Comparison of ENCODE assay signal across 17 cellular contexts in the genomic region with DNA sequence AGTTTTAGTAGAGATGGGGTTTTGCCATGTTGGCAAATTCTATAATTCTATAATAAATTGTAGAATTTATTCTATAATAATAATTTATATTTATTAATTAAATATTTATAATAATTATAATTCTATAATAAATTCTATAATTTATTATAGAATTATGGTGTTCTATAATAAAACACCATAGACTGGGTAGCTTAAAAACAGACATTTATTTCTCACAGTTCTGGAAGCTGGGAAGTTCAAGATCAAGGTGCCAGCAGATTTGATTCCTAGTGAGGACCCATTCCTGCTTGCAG.
DNase-seq lines count a peak whose midpoint lies in the region; ATAC-seq, FAIRE-seq and TF ChIP-seq lines count a peak whose summit lies in the region.
"Had no signal": no experiment of that assay in that cellular context is flagged by ENCODE, and none has a peak within 500 bp of the region (broad histone marks: within the 10 kb centered on the region; RNA-seq: fewer than 3 reads in every experiment).

No MANE protein-coding gene starts in this region.

- H3K9me3 ChIP-seq in trophoblast cell (ENCODE audit: insufficient read depth, low read depth, low read length), result no peaks in the 10 kb centered on the region

- H3K27me3 ChIP-seq in dorsolateral prefrontal cortex (no peaks in the 10 kb centered on the region), trophoblast cell (ENCODE audit: insufficient read depth, low read length) (no peaks in the 10 kb centered on the region)

- H3K4me1 Mint-ChIP-seq in CD14-positive monocyte, result peaks cover 72% of the 10 kb centered on the region

- no peak overlapping the region for H3K4me2 ChIP-seq in trophoblast cell (ENCODE audit: low read length)

- H2BK5ac ChIP-seq in trophoblast cell (ENCODE audit: low read depth, low read length, poor library complexity), result peak overlapping the region; percentile 64

- H2AFZ ChIP-seq in trophoblast cell (ENCODE audit: insufficient read depth, low read length, poor library complexity), result no peak overlapping the region

- FAIRE-seq in RCC 7860 (lab: Jason Lieb, UNC), result peak; percentile 55
- FAIRE-seq: A204.1, K562 had no signal

- ATAC-seq in GM19463 (IDR thresholded peaks at IDR 0.05; ENCODE audit: unreplicated experiment), result no peak
- ATAC-seq in HG03159 (IDR thresholded peaks at IDR 0.05; ENCODE audit: unreplicated experiment), result no peak

- H3K9ac ChIP-seq in trophoblast cell (ENCODE audit: low read length), result no peak overlapping the region

- peak overlapping the region; percentile 30 for H2AK5ac ChIP-seq in trophoblast cell (ENCODE audit: low read length)

- H3K4ac ChIP-seq in trophoblast cell (ENCODE audit: low read depth, low read length), result peak overlapping the region; percentile 4

- peak overlapping the region; percentile 65 for H4K91ac ChIP-seq in trophoblast cell (ENCODE audit: low read depth, low read length)

- peak overlapping the region; percentile 70 for H2BK120ac ChIP-seq in trophoblast cell (ENCODE audit: insufficient read depth, low read length, poor library complexity)

- H3K27ac Mint-ChIP-seq in CD14-positive monocyte, result peak overlapping the region in 5 of 7 donors; percentile 76 to 99 (median 96)

- peaks cover 4 to 12% (median 7%) of the 10 kb centered on the region in 7 donors for H3K9me3 Mint-ChIP-seq in CD14-positive monocyte

- peaks cover 16 to 21% of the 10 kb centered on the region in 2 donors for H3K36me3 Mint-ChIP-seq in CD14-positive monocyte

- no peak overlapping the region for H3K18ac ChIP-seq in trophoblast cell (ENCODE audit: low read length)

- H3K4me3 ChIP-seq in dorsolateral prefrontal cortex (peak overlapping the region in 32 of 59 donors; percentile 1 to 55 (median 30)), trophoblast cell (ENCODE audit: low read depth, low read length) (no peak overlapping the region)
- H3K4me3 ChIP-seq: K562, SK-N-MC had no signal

- H3K27me3 Mint-ChIP-seq in CD14-positive monocyte (ENCODE audit: low read depth in 3 of 3), result no peaks in the 10 kb centered on the region

- DNase-seq in CD14-positive monocyte (ENCODE audit: low spot score) (no peak), RCC 7860 (ENCODE audit: low spot score) (no peak), dorsolateral prefrontal cortex (no peak), trophoblast cell (no peak), NK-92 (lab: John Stamatoyannopoulos, UW; ENCODE audit: unreplicated experiment) (no peak)
- no peak for DNase-seq in stimulated activated naive CD4-positive, alpha-beta T cell (lab: John Stamatoyannopoulos, UW)
- DNase-seq: C1 segment of cervical spinal cord, HCEC 1CT, NCI-H146, NCI-H2081, NCI-H774, Right ventricle myocardium superior had no signal

- H3K14ac ChIP-seq in trophoblast cell (ENCODE audit: low read length), result peak overlapping the region; percentile 72

- H3K79me1 ChIP-seq in trophoblast cell (ENCODE audit: low read length), result peaks cover 36% of the 10 kb centered on the region

- peak overlapping the region; percentile 25 for H2BK12ac ChIP-seq in trophoblast cell (ENCODE audit: low read length)

- no peak overlapping the region for H3K23ac ChIP-seq in trophoblast cell (ENCODE audit: low read length)

- intact Hi-C loops in CD14-positive monocyte (cut with micrococcal nuclease), result loop anchor here (5.0 to 10.0 kb wide), 2 partner anchors 63 to 140 kb away; no protein-coding TSS in a partner anchor
- intact Hi-C loops in dorsolateral prefrontal cortex (cut with DNase I), result no loop called here

- peaks cover 24 to 37% of the 10 kb centered on the region in 2 experiments for H3K4me1 ChIP-seq in trophoblast cell (ENCODE audit: control insufficient read depth in 1 of 2, insufficient read depth in 2 of 2, low read length in 2 of 2)

- H4K8ac ChIP-seq in trophoblast cell (ENCODE audit: low read depth, low read length), result no peak overlapping the region

- no peaks in the 10 kb centered on the region for H3K79me2 ChIP-seq in trophoblast cell (ENCODE audit: control insufficient read depth, insufficient read depth, low read length, poor library complexity)

- H4K12ac ChIP-seq in trophoblast cell (ENCODE audit: low read depth, low read length), result no peak overlapping the region

- H3K27ac ChIP-seq in dorsolateral prefrontal cortex (peak overlapping the region in 28 of 59 donors; percentile 8 to 86 (median 58)), trophoblast cell (ENCODE audit: low read depth, low read length) (no peak overlapping the region)
- H3K27ac ChIP-seq: SK-N-MC had no signal

- H3K4me3 Mint-ChIP-seq in CD14-positive monocyte, result peak overlapping the region; percentile 71 to 90

- no peak for TF ChIP-seq CTCF in CD14-positive monocyte (IDR thresholded peaks at IDR 0.05)
- no peak for TF ChIP-seq CTCF in dorsolateral prefrontal cortex (IDR thresholded peaks at IDR 0.05 in 54 of 56, conservative IDR thresholded peaks at IDR 0.05 in 2 of 56; ENCODE audit: low read depth in 1 of 56, partially characterized antibody in 56 of 56)

- no peaks in the 10 kb centered on the region for H3K36me3 ChIP-seq in trophoblast cell (ENCODE audit: control insufficient read depth in 1 of 2, insufficient read depth in 2 of 2, low read length in 2 of 2)

Comparison
In these comparisons a context has a peak if more than half of its experiments do, and no peak if none do; other contexts are left out.
1. intact Hi-C loops: an anchor here in CD14-positive monocyte (5.0 to 10.0 kb wide); none called in dorsolateral prefrontal cortex.